In the genomic region with DNA sequence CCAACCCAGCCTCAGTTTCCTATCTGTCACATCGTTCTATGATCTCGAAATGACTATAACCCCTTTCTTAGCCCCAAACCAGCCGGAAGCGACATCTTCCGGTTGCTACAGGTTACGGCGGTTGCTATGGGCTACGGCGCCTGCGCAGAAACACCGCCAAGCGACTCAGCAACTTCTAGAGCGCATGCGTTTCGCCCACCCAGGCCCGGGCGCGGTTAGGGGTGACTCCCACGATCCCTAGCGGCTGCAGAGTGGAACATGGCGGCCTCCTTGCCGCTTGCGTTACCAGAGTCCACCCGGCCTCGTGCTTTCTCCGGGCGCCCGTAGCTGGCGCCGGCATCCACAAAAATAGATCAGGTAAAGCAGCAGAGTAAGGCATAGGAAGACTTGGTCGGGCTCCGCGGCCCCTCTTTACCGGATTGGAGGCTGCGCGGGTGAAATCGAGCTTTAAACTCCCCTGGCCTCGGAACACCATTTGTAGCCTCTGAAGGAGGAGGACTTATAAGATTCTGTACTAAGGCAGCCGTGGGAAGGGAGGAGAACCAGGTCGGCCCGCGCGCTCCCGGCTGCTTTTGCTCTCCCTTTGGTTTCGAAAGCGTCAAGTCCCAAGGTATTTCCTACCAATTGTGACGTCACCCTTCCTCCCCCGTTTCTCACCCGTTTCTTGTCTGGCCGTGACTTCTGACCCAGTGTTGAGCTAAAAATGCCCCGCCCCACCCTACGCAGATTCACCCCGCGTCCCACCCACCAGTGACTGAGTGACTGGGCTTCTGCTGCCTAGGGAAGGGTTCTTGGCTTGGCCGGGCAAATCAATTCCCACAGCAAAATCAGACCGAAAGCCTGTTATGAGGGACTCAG, we compare ENCODE assay signal across 8 cellular contexts. TPM values are rescaled to one million over a fixed set of nuclear protein-coding genes. Genes with fewer than 3 reads are reported as not detected.
DNase-seq lines count a peak whose midpoint lies in the region; ATAC-seq and TF ChIP-seq lines count a peak whose summit lies in the region.

No MANE protein-coding gene starts in this region.

- TF ChIP-seq CTCF in gastroesophageal sphincter (IDR thresholded peaks at IDR 0.05) (peak in 3 of 4 experiments; percentile 37 to 59 (median 56)), neutrophil (IDR thresholded peaks at IDR 0.05) (peak; percentile 66)

- POLR2A ChIA-PET in HEK293T (lab: Yijun Ruan, JAX), result interaction anchor here (0.6 to 2.2 kb wide), 7 partner anchors 11 to 100 kb away, joined by 3 to 7 read pairs (median 3); a partner anchor contains a TSS

- peak; percentile 93 for ATAC-seq in gastroesophageal sphincter

- no peaks in the 10 kb centered on the region for H3K9me3 ChIP-seq in SJCRH30 (replicated peaks)
- H3K9me3 ChIP-seq in gastroesophageal sphincter, result no peaks in the 10 kb centered on the region
- H3K9me3 ChIP-seq in neutrophil, result no peaks in the 10 kb centered on the region

- peak overlapping the region; percentile 98 for H3K27ac ChIP-seq in SJCRH30
- H3K27ac ChIP-seq in gastroesophageal sphincter, result peak overlapping the region; percentile 88 to 99 (median 96)
- peak overlapping the region; percentile 88 for H3K27ac ChIP-seq in neutrophil
- H3K27ac ChIP-seq in substantia nigra (ENCODE audit: low read depth, low read length, poor library complexity, severe bottlenecking), result peak overlapping the region; percentile 93

- H3K4me1 ChIP-seq in SJCRH30 (peaks cover 5% of the 10 kb centered on the region; the same call in 1 of the 2 replicates), gastroesophageal sphincter (peaks cover 5 to 61% (median 36%) of the 10 kb centered on the region in 3 donors), neutrophil (ENCODE audit: control insufficient read depth in 1 of 2, insufficient read depth in 1 of 2, low read depth in 1 of 2, low read length in 1 of 2) (peaks cover 37 to 38% of the 10 kb centered on the region in 2 experiments)

- H3K27me3 ChIP-seq in SJCRH30, result no peaks in the 10 kb centered on the region
- peaks cover 6% of the 10 kb centered on the region for H3K27me3 ChIP-seq in gastroesophageal sphincter
- no peaks in the 10 kb centered on the region for H3K27me3 ChIP-seq in neutrophil

- CTCF ChIA-PET in HEK293T (lab: Yijun Ruan, JAX), result interaction anchor here (1.0 kb wide), 1 partner anchor 142 kb away, joined by 3 read pairs; no protein-coding TSS in a partner anchor

- DNase-seq in GM04504 (ENCODE audit: low read depth) (peak; percentile 91), HEK293T (ENCODE audit: extremely low spot score) (peak; percentile 99), MV-4-11 (lab: John Stamatoyannopoulos, UW) (peak; percentile 97), SJCRH30 (peak; percentile 97 to 98), substantia nigra (lab: John Stamatoyannopoulos, UW) (peak; percentile 69 to 97 (median 92))
- peak; percentile 99 for DNase-seq in activated naive CD4-positive, alpha-beta T cell treated with Interleukin-2 at 50 U/mL for 16 hours

- TF ChIP-seq EP300 in gastroesophageal sphincter (IDR thresholded peaks at IDR 0.05), result no peak

- H3K36me3 ChIP-seq in SJCRH30, result no peaks in the 10 kb centered on the region
- peaks cover 0 to 8% of the 10 kb centered on the region in 2 donors for H3K36me3 ChIP-seq in gastroesophageal sphincter
- H3K36me3 ChIP-seq in neutrophil, result no peaks in the 10 kb centered on the region

- TF ChIP-seq POLR2A in gastroesophageal sphincter (IDR thresholded peaks at IDR 0.05), result peak; percentile 89 to 93

- peak overlapping the region; percentile 96 for H3K4me3 ChIP-seq in SJCRH30
- peak overlapping the region; percentile 58 to 97 for H3K4me3 ChIP-seq in gastroesophageal sphincter
- peak overlapping the region; percentile 78 to 82 for H3K4me3 ChIP-seq in neutrophil (ENCODE audit: low read depth in 1 of 2, low read length in 1 of 2)

- WGBS in gastroesophageal sphincter (ENCODE audit: low coverage in 1 of 2), 2 donors, result 0 to 3% methylated on average over 14 to 18 of the region's 56 CpGs

TF ChIP-seq in HEK293T, 16 proteins besides CTCF, POLR2A, EP300 and RAD21:
- TF ChIP-seq CTBP1 (IDR thresholded peaks at IDR 0.05; ENCODE audit: borderline replicate concordance), result no peak
- TF ChIP-seq HDGF (IDR thresholded peaks at IDR 0.05; ENCODE audit: borderline replicate concordance), result no peak
- no peak for TF ChIP-seq ZNF384 (IDR thresholded peaks at IDR 0.05)
- no peak for TF ChIP-seq LEF1 (IDR thresholded peaks at IDR 0.05; ENCODE audit: borderline replicate concordance)
- peak; percentile 60 for TF ChIP-seq L3MBTL2 (conservative IDR thresholded peaks at IDR 0.05)
- no peak for TF ChIP-seq FOXA1 (IDR thresholded peaks at IDR 0.05)
- TF ChIP-seq FOXM1 (IDR thresholded peaks at IDR 0.05; ENCODE audit: borderline replicate concordance), result no peak
- TF ChIP-seq SUZ12 (IDR thresholded peaks at IDR 0.05), result no peak
- TF ChIP-seq FOXK2 (IDR thresholded peaks at IDR 0.05), result no peak
- TF ChIP-seq TARDBP (IDR thresholded peaks at IDR 0.05), result no peak
- no peak for TF ChIP-seq ARNT (IDR thresholded peaks at IDR 0.05)
- TF ChIP-seq ELF4 (IDR thresholded peaks at IDR 0.05), result peak; percentile 72
- TF ChIP-seq, protein P1, sequence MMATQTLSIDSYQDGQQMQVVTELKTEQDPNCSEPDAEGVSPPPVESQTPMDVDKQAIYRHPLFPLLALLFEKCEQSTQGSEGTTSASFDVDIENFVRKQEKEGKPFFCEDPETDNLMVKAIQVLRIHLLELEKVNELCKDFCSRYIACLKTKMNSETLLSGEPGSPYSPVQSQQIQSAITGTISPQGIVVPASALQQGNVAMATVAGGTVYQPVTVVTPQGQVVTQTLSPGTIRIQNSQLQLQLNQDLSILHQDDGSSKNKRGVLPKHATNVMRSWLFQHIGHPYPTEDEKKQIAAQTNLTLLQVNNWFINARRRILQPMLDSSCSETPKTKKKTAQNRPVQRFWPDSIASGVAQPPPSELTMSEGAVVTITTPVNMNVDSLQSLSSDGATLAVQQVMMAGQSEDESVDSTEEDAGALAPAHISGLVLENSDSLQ (IDR thresholded peaks at IDR 0.05), result no peak
- no peak for TF ChIP-seq BHLHE40 (IDR thresholded peaks at IDR 0.05; ENCODE audit: borderline replicate concordance)
- no peak for TF ChIP-seq SP1 (IDR thresholded peaks at IDR 0.05)
- peak; percentile 80 for TF ChIP-seq NFRKB (IDR thresholded peaks at IDR 0.05)

RNA-seq across cellular contexts. Expression of a gene that starts 3.5 kb away (rescaled TPM):
- total RNA-seq in SJCRH30 (2014; rRNA removed; shearing (Covaris generic)), result 0.71 TPM in 2 replicates
- total RNA-seq in gastroesophageal sphincter, result 10 to 100 TPM in 1 of 4 donors, 1 to 10 TPM in 3; 1.6 to 17.5 (median 3.5) TPM

RNA-seq across cellular contexts. Expression of a gene that starts 59.3 kb away (rescaled TPM):
- 2.9 and 3.0 TPM in 2 replicates for total RNA-seq in SJCRH30 (2014; rRNA removed; shearing (Covaris generic))
- total RNA-seq in gastroesophageal sphincter, result 10 to 100 TPM in 3 of 4 donors, 1 to 10 TPM in 1; 9.8 to 31.6 (median 12.5) TPM

Comparison
In these comparisons a context has a peak if more than half of its experiments do, and no peak if none do; other contexts are left out.
1. Peak in every context shown above with its lines: DNase-seq, ATAC-seq, H3K4me3 ChIP-seq and H3K27ac ChIP-seq.